Comparison of ENCODE assay signal across 8 cellular contexts in genomic region chr6:37699138-37699766, GRCh38. TPM values are rescaled to one million over a fixed set of nuclear protein-coding genes. Genes with fewer than 3 reads are reported as not detected.
A peak's percentile ranks its signal among the peaks of the same experiment; 100 is the strongest.
DNase-seq lines count a peak whose midpoint lies in the region; FAIRE-seq and TF ChIP-seq lines count a peak whose summit lies in the region.

No MANE protein-coding gene starts in this region.

- H3K9me3 ChIP-seq in endothelial cell of umbilical vein (replicated peaks; ENCODE audit: control insufficient read depth, insufficient read depth, low read length), result no peaks in the 10 kb centered on the region

- H3K9me1 ChIP-seq in endothelial cell of umbilical vein (replicated peaks; ENCODE audit: control insufficient read depth, extremely low read depth, insufficient read depth, low read length), result no peaks in the 10 kb centered on the region

- H4K20me1 ChIP-seq in endothelial cell of umbilical vein (replicated peaks; ENCODE audit: control insufficient read depth, extremely low read depth, insufficient read depth, low read length), result no peaks in the 10 kb centered on the region

- H2AFZ ChIP-seq in endothelial cell of umbilical vein (ENCODE audit: low read depth, low read length), result peak overlapping the region; percentile 84

- H3K9me3 Mint-ChIP-seq in T-helper 2 cell treated with Interferon-gamma antibody and Interleukin-4, amounts not matched to agents 5 μg/mL and 100 μg/mL, for 36 hours, result no peaks in the 10 kb centered on the region

- H3K36me3 ChIP-seq in endothelial cell of umbilical vein (ENCODE audit: control insufficient read depth in 2 of 2, extremely low read depth in 1 of 2, insufficient read depth in 2 of 2, low read length in 2 of 2) (no peaks in the 10 kb centered on the region), rectal smooth muscle tissue (ENCODE audit: control insufficient read depth, insufficient read depth, low read length) (no peaks in the 10 kb centered on the region)

- H3K4me1 Mint-ChIP-seq in T-helper 2 cell treated with Interferon-gamma antibody and Interleukin-4, amounts not matched to agents 5 μg/mL and 100 μg/mL, for 36 hours (ENCODE audit: low read depth), result peaks cover 25% of the 10 kb centered on the region

- BruUV-seq in endothelial cell of umbilical vein (replicated peaks; lab: Mats Ljungman, UMichigan), result no TSS peak

- no peak overlapping the region for H3K27ac ChIP-seq in endothelial cell of umbilical vein (ENCODE audit: insufficient read depth, low read depth, low read length)
- no peak overlapping the region for H3K27ac ChIP-seq in rectal smooth muscle tissue (ENCODE audit: low read depth, low read length)

- DNase-seq in activated T-cell treated with anti-CD3 and anti-CD28 coated beads for 4 hours, result peak; percentile 66
- DNase-seq in activated T-cell treated with anti-CD3 and anti-CD28 coated beads, Interleukin-2, amount 50 U/mL, for 48 hours, result no peak
- no peak for DNase-seq in T-helper 2 cell treated with Interferon-gamma antibody and Interleukin-4, amounts not matched to agents 5 μg/mL and 100 μg/mL, for 36 hours (ENCODE audit: low spot score)
- no peak for DNase-seq in endothelial cell of umbilical vein (ENCODE audit: low read depth, low spot score)
- no peak for DNase-seq in D341Med (ENCODE audit: low spot score)
- no peak for DNase-seq in H54 (ENCODE audit: insufficient read length, low spot score)
- DNase-seq in KBM-7, result no peak

- FAIRE-seq in endothelial cell of umbilical vein (lab: Jason Lieb, UNC) (no peak), H54 (lab: Jason Lieb, UNC) (no peak)

- peak overlapping the region; percentile 58 for H3K4me2 ChIP-seq in endothelial cell of umbilical vein (ENCODE audit: insufficient read depth, low read length)

- H3K27me3 ChIP-seq in endothelial cell of umbilical vein (ENCODE audit: control insufficient read depth in 2 of 2, insufficient read depth in 2 of 2, low read length in 2 of 2) (peaks cover 26 to 42% of the 10 kb centered on the region in 2 experiments), rectal smooth muscle tissue (ENCODE audit: control insufficient read depth, insufficient read depth, low read length) (no peaks in the 10 kb centered on the region)

- POLR2A ChIA-PET in endothelial cell of umbilical vein (lab: Charles Lee), result interaction anchor here (1.0 kb wide), 1 partner anchor 204 kb away, joined by 14 read pairs; no protein-coding TSS in a partner anchor

- CTCF ChIA-PET in endothelial cell of umbilical vein (lab: Charles Lee), result interaction anchor here (1.0 to 2.1 kb wide), 5 partner anchors 7 to 872 kb away, joined by 3 to 13 read pairs (median 7); no protein-coding TSS in a partner anchor

- peak overlapping the region; percentile 6 for H3K27ac Mint-ChIP-seq in T-helper 2 cell treated with Interferon-gamma antibody and Interleukin-4, amounts not matched to agents 5 μg/mL and 100 μg/mL, for 36 hours

- no peaks in the 10 kb centered on the region for H3K79me2 ChIP-seq in endothelial cell of umbilical vein (ENCODE audit: control insufficient read depth, insufficient read depth, low read length)

- dilution Hi-C loops in endothelial cell of umbilical vein (cut with MboI; ENCODE audit: extremely low pct_ligation_motif_present, low sequenced_read_pairs), result no loop called here

- TF ChIP-seq POLR2A in endothelial cell of umbilical vein (IDR thresholded peaks at IDR 0.05; ENCODE audit: low read depth, low read length) (no peak), H54 (IDR thresholded peaks at IDR 0.05; ENCODE audit: low read depth, low read length) (no peak)

- no peak for TF ChIP-seq CTCF in endothelial cell of umbilical vein (IDR thresholded peaks at IDR 0.05; ENCODE audit: extremely low read depth in 1 of 2, insufficient read depth in 1 of 2, low read depth in 1 of 2, low read length in 2 of 2)

- peaks cover 16% of the 10 kb centered on the region for H3K4me1 ChIP-seq in endothelial cell of umbilical vein (ENCODE audit: control insufficient read depth, extremely low read depth, insufficient read depth, low read length)
- peaks cover 6% of the 10 kb centered on the region for H3K4me1 ChIP-seq in rectal smooth muscle tissue (ENCODE audit: control insufficient read depth, insufficient read depth, low read length)

- H3K36me3 Mint-ChIP-seq in T-helper 2 cell treated with Interferon-gamma antibody and Interleukin-4, amounts not matched to agents 5 μg/mL and 100 μg/mL, for 36 hours (ENCODE audit: low read depth), result peaks cover 3% of the 10 kb centered on the region

- H3K4me3 Mint-ChIP-seq in T-helper 2 cell treated with Interferon-gamma antibody and Interleukin-4, amounts not matched to agents 5 μg/mL and 100 μg/mL, for 36 hours, result peak overlapping the region; percentile 76

- intact Hi-C loops in endothelial cell of umbilical vein (cut with micrococcal nuclease), result loop anchor here (5.0 kb wide), 1 partner anchor 873 kb away; no protein-coding TSS in a partner anchor

- H3K27me3 Mint-ChIP-seq in T-helper 2 cell treated with Interferon-gamma antibody and Interleukin-4, amounts not matched to agents 5 μg/mL and 100 μg/mL, for 36 hours (ENCODE audit: low read depth), result peaks cover 56% of the 10 kb centered on the region

- H3K9ac ChIP-seq in endothelial cell of umbilical vein (replicated peaks; ENCODE audit: extremely low read depth, insufficient read depth, low read length), result no peak overlapping the region
- H3K9ac ChIP-seq in rectal smooth muscle tissue (ENCODE audit: low read length), result no peak overlapping the region

- in situ Hi-C loops in KBM-7 (cut with MboI; ENCODE audit: low pct_unique_long_range_greater_than_20kb, low sequenced_read_pairs), result no loop called here

- H3K4me3 ChIP-seq in endothelial cell of umbilical vein (replicated peaks in 1 of 3; ENCODE audit: insufficient read depth in 1 of 3, low read depth in 1 of 3, low read length in 3 of 3), result peak overlapping the region in 1 of 3 experiments; percentile 55
- H3K4me3 ChIP-seq in rectal smooth muscle tissue (ENCODE audit: low read length), result peak overlapping the region; percentile 81

TF ChIP-seq in endothelial cell of umbilical vein, 7 proteins besides CTCF, POLR2A, EP300 and RAD21:
- no peak for TF ChIP-seq GATA2 (IDR thresholded peaks at IDR 0.05; ENCODE audit: insufficient read depth, insufficient read length, low read depth, low read length)
- TF ChIP-seq EZH2 (IDR thresholded peaks at IDR 0.05; ENCODE audit: borderline replicate concordance, low read depth, low read length, severe bottlenecking), result no peak
- TF ChIP-seq, protein P1, sequence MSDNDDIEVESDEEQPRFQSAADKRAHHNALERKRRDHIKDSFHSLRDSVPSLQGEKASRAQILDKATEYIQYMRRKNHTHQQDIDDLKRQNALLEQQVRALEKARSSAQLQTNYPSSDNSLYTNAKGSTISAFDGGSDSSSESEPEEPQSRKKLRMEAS (IDR thresholded peaks at IDR 0.05; ENCODE audit: insufficient read depth, insufficient read length), result no peak
- no peak for TF ChIP-seq MYC (IDR thresholded peaks at IDR 0.05; ENCODE audit: low read depth, low read length)
- TF ChIP-seq FOS (IDR thresholded peaks at IDR 0.05; ENCODE audit: borderline replicate concordance, insufficient read depth, low read length), result no peak
- TF ChIP-seq JUN (IDR thresholded peaks at IDR 0.05; ENCODE audit: borderline replicate concordance, insufficient read depth, insufficient read length, low read depth), result no peak
- no peak for TF ChIP-seq POLR2AphosphoS5 (IDR thresholded peaks at IDR 0.05; ENCODE audit: insufficient read depth, low read depth, low read length)

RNA-seq across cellular contexts. Expression of gene MDGA1, which starts 1.6 kb away (rescaled TPM):
- 0.25 and 1.6 TPM in 2 replicates for total RNA-seq in endothelial cell of umbilical vein
- polyA plus RNA-seq in endothelial cell of umbilical vein, result 0.28 and 0.89 TPM in 2 replicates
- polyA plus RNA-seq in endothelial cell of umbilical vein (2011; cell fraction: cytosol; rRNA removed), result 0.25 and 0.76 TPM in 2 replicates
- 0.88 and 1.3 TPM in 2 replicates for polyA plus RNA-seq in endothelial cell of umbilical vein (2011; cell fraction: nucleus; rRNA removed)
- 0.60 and 0.83 TPM in 2 replicates for polyA plus RNA-seq in endothelial cell of umbilical vein (2012)
- 0.58 and 0.89 TPM in 2 replicates for polyA minus RNA-seq in endothelial cell of umbilical vein
- polyA minus RNA-seq in endothelial cell of umbilical vein (2011; cell fraction: cytosol; rRNA and poly(A)+ RNA removed), result not detected
- 1.2 and 2.4 TPM in 2 replicates for polyA minus RNA-seq in endothelial cell of umbilical vein (2011; cell fraction: nucleus; rRNA and poly(A)+ RNA removed)
